ENCODE assay signal across 1 cellular context in the genomic region with DNA sequence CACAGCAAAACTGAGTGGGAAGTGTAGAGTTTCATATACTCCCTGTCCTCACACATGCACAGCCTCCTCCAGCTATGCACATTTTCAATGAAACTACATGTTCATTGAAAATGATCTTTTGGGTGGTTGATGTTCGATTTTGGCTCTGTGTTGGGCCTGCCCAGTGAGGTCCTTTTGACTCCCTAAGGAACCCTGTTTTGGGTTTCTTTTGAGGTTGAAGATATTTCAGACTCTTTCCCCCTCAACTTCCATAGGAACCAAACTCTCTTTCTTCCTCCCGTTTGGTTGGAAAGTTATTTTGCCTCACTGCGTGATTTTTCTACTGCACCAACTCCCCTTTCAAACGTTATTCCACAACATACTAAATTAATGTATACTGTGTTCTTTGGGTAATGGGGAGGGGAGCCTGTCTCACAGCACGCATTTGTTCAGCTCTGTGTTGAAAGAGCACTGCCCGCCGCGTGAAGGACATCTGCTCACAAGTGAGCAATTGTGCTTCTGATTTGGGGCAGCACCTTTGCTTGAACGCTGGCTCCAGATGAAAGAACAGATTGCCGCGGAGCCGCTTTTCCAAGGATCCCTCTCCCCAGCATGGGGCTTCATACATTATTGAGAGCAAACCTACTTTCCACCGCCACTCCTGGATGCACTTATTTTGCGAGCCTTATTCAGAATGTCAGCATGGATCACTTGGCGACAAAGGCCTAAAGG.
TF ChIP-seq lines count a peak whose summit lies in the region.

No MANE protein-coding gene starts in this region.

TF ChIP-seq in HepG2, 621 proteins besides CTCF, POLR2A, EP300 and RAD21 (continued from another document and continues in another):
- TF ChIP-seq, protein P1, sequence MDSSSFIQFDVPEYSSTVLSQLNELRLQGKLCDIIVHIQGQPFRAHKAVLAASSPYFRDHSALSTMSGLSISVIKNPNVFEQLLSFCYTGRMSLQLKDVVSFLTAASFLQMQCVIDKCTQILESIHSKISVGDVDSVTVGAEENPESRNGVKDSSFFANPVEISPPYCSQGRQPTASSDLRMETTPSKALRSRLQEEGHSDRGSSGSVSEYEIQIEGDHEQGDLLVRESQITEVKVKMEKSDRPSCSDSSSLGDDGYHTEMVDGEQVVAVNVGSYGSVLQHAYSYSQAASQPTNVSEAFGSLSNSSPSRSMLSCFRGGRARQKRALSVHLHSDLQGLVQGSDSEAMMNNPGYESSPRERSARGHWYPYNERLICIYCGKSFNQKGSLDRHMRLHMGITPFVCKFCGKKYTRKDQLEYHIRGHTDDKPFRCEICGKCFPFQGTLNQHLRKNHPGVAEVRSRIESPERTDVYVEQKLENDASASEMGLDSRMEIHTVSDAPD (CRISPR knock-in tag; IDR thresholded peaks at IDR 0.05): peak; percentile 16; the same call in 1 of the 2 replicates
- peak; percentile 73; the same call in 1 of the 2 replicates for TF ChIP-seq ZSCAN9 (CRISPR knock-in tag; IDR thresholded peaks at IDR 0.05; ENCODE audit: borderline replicate concordance)
- TF ChIP-seq EZH2 (conservative IDR thresholded peaks at IDR 0.05; ENCODE audit: low read depth, low read length): no peak
- no peak for TF ChIP-seq ZNF660 (CRISPR knock-in tag; IDR thresholded peaks at IDR 0.05; ENCODE audit: borderline replicate concordance, low read depth)
- TF ChIP-seq AKAP8 (CRISPR knock-in tag; IDR thresholded peaks at IDR 0.05): no peak
- TF ChIP-seq FLYWCH1 (CRISPR knock-in tag; IDR thresholded peaks at IDR 0.05): no peak
- TF ChIP-seq ZNF773 (CRISPR knock-in tag; IDR thresholded peaks at IDR 0.05; ENCODE audit: borderline replicate concordance): no peak
- TF ChIP-seq ZFX (CRISPR knock-in tag; IDR thresholded peaks at IDR 0.05; ENCODE audit: low read depth): peak; percentile 63; the same call in 1 of the 2 replicates
- no peak for TF ChIP-seq NPAS2 (CRISPR knock-in tag; IDR thresholded peaks at IDR 0.05; ENCODE audit: borderline replicate concordance)
- 0 out of 2 replicates have a peak, but pooled peaks have one; percentile 48 for TF ChIP-seq ZNF451 (CRISPR knock-in tag; IDR thresholded peaks at IDR 0.05)
- no peak for TF ChIP-seq ZNF280B (CRISPR knock-in tag; IDR thresholded peaks at IDR 0.05; ENCODE audit: borderline replicate concordance)
- TF ChIP-seq MXI1 (IDR thresholded peaks at IDR 0.05; ENCODE audit: borderline replicate concordance, low read depth, low read length): no peak
- TF ChIP-seq GPBP1L1 (CRISPR knock-in tag; IDR thresholded peaks at IDR 0.05): no peak
- TF ChIP-seq, protein P2, sequence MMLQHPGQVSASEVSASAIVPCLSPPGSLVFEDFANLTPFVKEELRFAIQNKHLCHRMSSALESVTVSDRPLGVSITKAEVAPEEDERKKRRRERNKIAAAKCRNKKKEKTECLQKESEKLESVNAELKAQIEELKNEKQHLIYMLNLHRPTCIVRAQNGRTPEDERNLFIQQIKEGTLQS (CRISPR knock-in tag; IDR thresholded peaks at IDR 0.05): no peak
- no peak for TF ChIP-seq HOXA9 (CRISPR knock-in tag; IDR thresholded peaks at IDR 0.05; ENCODE audit: borderline replicate concordance)
- no peak for TF ChIP-seq HDAC6 (IDR thresholded peaks at IDR 0.05; ENCODE audit: low read depth, low read length)
- TF ChIP-seq ZNF326 (CRISPR knock-in tag; IDR thresholded peaks at IDR 0.05; ENCODE audit: borderline replicate concordance): no peak
- no peak for TF ChIP-seq ZFAT (CRISPR knock-in tag; conservative IDR thresholded peaks at IDR 0.05)
- no peak for TF ChIP-seq ZNF709 (CRISPR knock-in tag; IDR thresholded peaks at IDR 0.05)
- no peak for TF ChIP-seq ZNF891 (CRISPR knock-in tag; IDR thresholded peaks at IDR 0.05)
- TF ChIP-seq ELK4 (CRISPR knock-in tag; IDR thresholded peaks at IDR 0.05; ENCODE audit: borderline replicate concordance): no peak
- TF ChIP-seq, protein P3, sequence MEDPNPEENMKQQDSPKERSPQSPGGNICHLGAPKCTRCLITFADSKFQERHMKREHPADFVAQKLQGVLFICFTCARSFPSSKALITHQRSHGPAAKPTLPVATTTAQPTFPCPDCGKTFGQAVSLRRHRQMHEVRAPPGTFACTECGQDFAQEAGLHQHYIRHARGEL (CRISPR knock-in tag; IDR thresholded peaks at IDR 0.05): no peak
- TF ChIP-seq DNMT1 (CRISPR knock-in tag; IDR thresholded peaks at IDR 0.05): no peak
- TF ChIP-seq SOX13 (IDR thresholded peaks at IDR 0.05): peak; percentile 87
- TF ChIP-seq SOX13 (CRISPR knock-in tag; conservative IDR thresholded peaks at IDR 0.05 in 1 of 2, IDR thresholded peaks at IDR 0.05 in 1 of 2): peak in 1 of 2 experiments; percentile 97; a peak in 2 of 4 replicates
- TF ChIP-seq, protein P4, sequence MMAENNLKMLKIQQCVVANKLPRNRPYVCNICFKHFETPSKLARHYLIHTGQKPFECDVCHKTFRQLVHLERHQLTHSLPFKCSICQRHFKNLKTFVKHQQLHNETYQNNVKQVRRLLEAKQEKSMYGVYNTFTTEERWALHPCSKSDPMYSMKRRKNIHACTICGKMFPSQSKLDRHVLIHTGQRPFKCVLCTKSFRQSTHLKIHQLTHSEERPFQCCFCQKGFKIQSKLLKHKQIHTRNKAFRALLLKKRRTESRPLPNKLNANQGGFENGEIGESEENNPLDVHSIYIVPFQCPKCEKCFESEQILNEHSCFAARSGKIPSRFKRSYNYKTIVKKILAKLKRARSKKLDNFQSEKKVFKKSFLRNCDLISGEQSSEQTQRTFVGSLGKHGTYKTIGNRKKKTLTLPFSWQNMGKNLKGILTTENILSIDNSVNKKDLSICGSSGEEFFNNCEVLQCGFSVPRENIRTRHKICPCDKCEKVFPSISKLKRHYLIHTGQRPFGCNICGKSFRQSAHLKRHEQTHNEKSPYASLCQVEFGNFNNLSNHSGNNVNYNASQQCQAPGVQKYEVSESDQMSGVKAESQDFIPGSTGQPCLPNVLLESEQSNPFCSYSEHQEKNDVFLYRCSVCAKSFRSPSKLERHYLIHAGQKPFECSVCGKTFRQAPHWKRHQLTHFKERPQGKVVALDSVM (CRISPR knock-in tag; IDR thresholded peaks at IDR 0.05): no peak
- TF ChIP-seq MYC (CRISPR knock-in tag; IDR thresholded peaks at IDR 0.05; ENCODE audit: borderline replicate concordance): peak; percentile 83
- TF ChIP-seq PAF1 (CRISPR knock-in tag; IDR thresholded peaks at IDR 0.05): no peak
- TF ChIP-seq, protein P5, sequence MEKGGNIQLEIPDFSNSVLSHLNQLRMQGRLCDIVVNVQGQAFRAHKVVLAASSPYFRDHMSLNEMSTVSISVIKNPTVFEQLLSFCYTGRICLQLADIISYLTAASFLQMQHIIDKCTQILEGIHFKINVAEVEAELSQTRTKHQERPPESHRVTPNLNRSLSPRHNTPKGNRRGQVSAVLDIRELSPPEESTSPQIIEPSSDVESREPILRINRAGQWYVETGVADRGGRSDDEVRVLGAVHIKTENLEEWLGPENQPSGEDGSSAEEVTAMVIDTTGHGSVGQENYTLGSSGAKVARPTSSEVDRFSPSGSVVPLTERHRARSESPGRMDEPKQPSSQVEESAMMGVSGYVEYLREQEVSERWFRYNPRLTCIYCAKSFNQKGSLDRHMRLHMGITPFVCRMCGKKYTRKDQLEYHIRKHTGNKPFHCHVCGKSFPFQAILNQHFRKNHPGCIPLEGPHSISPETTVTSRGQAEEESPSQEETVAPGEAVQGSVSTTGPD (CRISPR knock-in tag; IDR thresholded peaks at IDR 0.05): no peak
- peak; percentile 82 for TF ChIP-seq ZMAT3 (CRISPR knock-in tag; conservative IDR thresholded peaks at IDR 0.05)
- TF ChIP-seq EED (CRISPR knock-in tag; IDR thresholded peaks at IDR 0.05): no peak
- TF ChIP-seq ZNF670 (CRISPR knock-in tag; IDR thresholded peaks at IDR 0.05; ENCODE audit: borderline replicate concordance): no peak
- peak; percentile 93 for TF ChIP-seq ZNF205 (CRISPR knock-in tag; IDR thresholded peaks at IDR 0.05)
- TF ChIP-seq ZSCAN20 (CRISPR knock-in tag; IDR thresholded peaks at IDR 0.05; ENCODE audit: borderline replicate concordance): 0 out of 2 replicates have a peak, but pooled peaks have one; percentile 57
- TF ChIP-seq, protein P6, sequence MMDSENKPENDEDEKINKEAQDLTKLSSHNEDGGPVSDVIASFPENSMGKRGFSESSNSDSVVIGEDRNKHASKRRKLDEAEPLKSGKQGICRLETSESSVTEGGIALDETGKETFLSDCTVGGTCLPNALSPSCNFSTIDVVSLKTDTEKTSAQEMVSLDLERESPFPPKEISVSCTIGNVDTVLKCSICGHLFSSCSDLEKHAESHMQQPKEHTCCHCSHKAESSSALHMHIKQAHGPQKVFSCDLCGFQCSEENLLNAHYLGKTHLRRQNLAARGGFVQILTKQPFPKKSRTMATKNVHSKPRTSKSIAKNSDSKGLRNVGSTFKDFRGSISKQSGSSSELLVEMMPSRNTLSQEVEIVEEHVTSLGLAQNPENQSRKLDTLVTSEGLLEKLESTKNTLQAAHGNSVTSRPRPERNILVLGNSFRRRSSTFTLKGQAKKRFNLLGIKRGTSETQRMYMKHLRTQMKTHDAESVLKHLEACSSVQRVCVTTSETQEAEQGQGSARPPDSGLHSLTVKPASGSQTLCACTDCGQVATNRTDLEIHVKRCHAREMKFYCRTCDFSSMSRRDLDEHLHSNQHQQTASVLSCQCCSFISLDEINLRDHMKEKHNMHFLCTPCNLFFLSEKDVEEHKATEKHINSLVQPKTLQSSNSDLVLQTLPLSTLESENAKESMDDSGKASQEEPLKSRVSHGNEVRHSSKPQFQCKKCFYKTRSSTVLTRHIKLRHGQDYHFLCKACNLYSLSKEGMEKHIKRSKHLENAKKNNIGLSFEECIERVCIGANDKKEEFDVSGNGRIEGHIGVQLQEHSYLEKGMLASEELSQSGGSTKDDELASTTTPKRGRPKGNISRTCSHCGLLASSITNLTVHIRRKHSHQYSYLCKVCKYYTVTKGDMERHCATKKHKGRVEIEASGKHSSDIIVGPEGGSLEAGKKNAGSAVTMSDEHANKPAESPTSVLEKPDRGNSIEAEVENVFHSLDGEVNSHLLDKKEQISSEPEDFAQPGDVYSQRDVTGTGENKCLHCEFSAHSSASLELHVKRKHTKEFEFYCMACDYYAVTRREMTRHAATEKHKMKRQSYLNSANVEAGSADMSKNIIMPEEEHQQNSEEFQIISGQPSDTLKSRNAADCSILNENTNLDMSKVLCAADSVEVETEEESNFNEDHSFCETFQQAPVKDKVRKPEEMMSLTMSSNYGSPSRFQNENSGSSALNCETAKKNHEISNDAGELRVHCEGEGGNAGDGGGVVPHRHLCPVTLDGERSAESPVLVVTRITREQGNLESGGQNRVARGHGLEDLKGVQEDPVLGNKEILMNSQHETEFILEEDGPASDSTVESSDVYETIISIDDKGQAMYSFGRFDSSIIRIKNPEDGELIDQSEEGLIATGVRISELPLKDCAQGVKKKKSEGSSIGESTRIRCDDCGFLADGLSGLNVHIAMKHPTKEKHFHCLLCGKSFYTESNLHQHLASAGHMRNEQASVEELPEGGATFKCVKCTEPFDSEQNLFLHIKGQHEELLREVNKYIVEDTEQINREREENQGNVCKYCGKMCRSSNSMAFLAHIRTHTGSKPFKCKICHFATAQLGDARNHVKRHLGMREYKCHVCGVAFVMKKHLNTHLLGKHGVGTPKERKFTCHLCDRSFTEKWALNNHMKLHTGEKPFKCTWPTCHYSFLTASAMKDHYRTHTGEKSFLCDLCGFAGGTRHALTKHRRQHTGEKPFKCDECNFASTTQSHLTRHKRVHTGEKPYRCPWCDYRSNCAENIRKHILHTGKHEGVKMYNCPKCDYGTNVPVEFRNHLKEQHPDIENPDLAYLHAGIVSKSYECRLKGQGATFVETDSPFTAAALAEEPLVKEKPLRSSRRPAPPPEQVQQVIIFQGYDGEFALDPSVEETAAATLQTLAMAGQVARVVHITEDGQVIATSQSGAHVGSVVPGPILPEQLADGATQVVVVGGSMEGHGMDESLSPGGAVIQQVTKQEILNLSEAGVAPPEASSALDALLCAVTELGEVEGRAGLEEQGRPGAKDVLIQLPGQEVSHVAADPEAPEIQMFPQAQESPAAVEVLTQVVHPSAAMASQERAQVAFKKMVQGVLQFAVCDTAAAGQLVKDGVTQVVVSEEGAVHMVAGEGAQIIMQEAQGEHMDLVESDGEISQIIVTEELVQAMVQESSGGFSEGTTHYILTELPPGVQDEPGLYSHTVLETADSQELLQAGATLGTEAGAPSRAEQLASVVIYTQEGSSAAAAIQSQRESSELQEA (CRISPR knock-in tag; IDR thresholded peaks at IDR 0.05; ENCODE audit: not compliant biosample characterization): no peak
- TF ChIP-seq, protein P7, sequence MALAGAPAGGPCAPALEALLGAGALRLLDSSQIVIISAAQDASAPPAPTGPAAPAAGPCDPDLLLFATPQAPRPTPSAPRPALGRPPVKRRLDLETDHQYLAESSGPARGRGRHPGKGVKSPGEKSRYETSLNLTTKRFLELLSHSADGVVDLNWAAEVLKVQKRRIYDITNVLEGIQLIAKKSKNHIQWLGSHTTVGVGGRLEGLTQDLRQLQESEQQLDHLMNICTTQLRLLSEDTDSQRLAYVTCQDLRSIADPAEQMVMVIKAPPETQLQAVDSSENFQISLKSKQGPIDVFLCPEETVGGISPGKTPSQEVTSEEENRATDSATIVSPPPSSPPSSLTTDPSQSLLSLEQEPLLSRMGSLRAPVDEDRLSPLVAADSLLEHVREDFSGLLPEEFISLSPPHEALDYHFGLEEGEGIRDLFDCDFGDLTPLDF (CRISPR knock-in tag; IDR thresholded peaks at IDR 0.05): no peak
- TF ChIP-seq WIZ (CRISPR knock-in tag; IDR thresholded peaks at IDR 0.05): no peak
- peak; percentile 74; the same call in 1 of the 2 replicates for TF ChIP-seq ZNF749 (CRISPR knock-in tag; IDR thresholded peaks at IDR 0.05; ENCODE audit: borderline replicate concordance)
- no peak for TF ChIP-seq SSRP1 (CRISPR knock-in tag; IDR thresholded peaks at IDR 0.05)
- TF ChIP-seq ZNF563 (CRISPR knock-in tag; IDR thresholded peaks at IDR 0.05): no peak; the same call in 1 of the 2 replicates
